In the genomic region with DNA sequence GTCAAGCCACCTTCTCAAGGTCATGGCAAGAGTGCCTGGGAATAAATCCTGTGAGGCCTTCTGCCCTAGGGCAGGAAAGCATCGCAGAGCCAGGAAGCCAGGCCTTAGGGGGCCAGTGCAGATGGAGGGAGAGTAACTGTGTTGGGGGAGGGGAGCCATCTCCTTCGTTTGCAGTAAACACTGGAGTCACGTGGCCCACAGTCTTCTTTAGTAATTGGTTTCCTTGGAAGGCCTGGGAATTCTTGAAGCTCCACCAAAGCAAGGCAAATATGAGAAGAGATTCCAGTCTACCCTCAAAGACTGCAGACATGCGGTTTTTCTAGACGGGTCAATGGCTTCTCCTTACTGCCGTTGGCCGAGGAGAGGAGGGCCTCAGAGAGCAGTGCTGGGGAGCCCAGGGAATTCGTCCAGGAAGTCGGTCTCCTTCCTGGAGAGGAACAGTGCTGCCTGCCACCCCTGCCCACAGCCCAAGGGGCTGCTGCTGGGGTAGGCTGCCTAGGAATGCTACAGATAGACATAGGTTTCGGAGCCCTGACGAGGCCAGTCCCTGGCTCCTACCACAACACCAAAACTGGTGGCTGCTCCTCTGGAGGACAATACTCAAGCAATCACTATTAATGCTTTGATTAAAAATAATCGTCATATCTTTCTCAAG, we compare ENCODE assay signal across 10 cellular contexts. TPM values are rescaled to one million over a fixed set of nuclear protein-coding genes. Genes with fewer than 3 reads are reported as not detected.
DNase-seq lines count a peak whose midpoint lies in the region; ATAC-seq and TF ChIP-seq lines count a peak whose summit lies in the region.
"Had no signal": no experiment of that assay in that cellular context is flagged by ENCODE, and none has a peak within 500 bp of the region (broad histone marks: within the 10 kb centered on the region; RNA-seq: fewer than 3 reads in every experiment).

No MANE protein-coding gene starts in this region.

- DNase-seq in T-helper 2 cell treated with Interferon-gamma antibody and Interleukin-4, amounts not matched to agents 5 μg/mL and 100 μg/mL, for 36 hours (ENCODE audit: low spot score) = no peak
- DNase-seq in T-helper 2 cell = no peak
- no peak for DNase-seq in activated T-helper 2 cell treated with anti-CD3 and anti-CD28 coated beads, Interferon-gamma antibody, Interleukin-2, Interleukin-4, amounts not matched to agents 10 μg/mL and 5 μg/mL and 100 μg/mL, durations not matched to agents 14 hours and 24 hours and 36 hours (ENCODE audit: low spot score)
- peak; percentile 30 for DNase-seq in iPS DF 4.7 (ENCODE audit: extremely low read depth, low spot score)
- no peak for DNase-seq in spleen
- no peak for DNase-seq in DMS153 (lab: John Stamatoyannopoulos, UW)
- no peak for DNase-seq in D341Med (ENCODE audit: low spot score)
- DNase-seq: SHP77 had no signal

- H3K4me1 Mint-ChIP-seq in T-helper 2 cell treated with Interferon-gamma antibody and Interleukin-4, amounts not matched to agents 5 μg/mL and 100 μg/mL, for 36 hours (ENCODE audit: low read depth) = peaks cover 61% of the 10 kb centered on the region
- H3K4me1 Mint-ChIP-seq in activated T-helper 2 cell treated with anti-CD3 and anti-CD28 coated beads, Interferon-gamma antibody, Interleukin-2, Interleukin-4, amounts not matched to agents 10 μg/mL and 5 μg/mL and 100 μg/mL, durations not matched to agents 14 hours and 24 hours and 36 hours (ENCODE audit: low read depth) = peaks cover 64% of the 10 kb centered on the region

- TF ChIP-seq CTCF in spleen (IDR thresholded peaks at IDR 0.05 in 8 of 11, conservative IDR thresholded peaks at IDR 0.05 in 3 of 11) = no peak

- peaks cover 0 to 48% (median 23%) of the 10 kb centered on the region in 6 donors for H3K36me3 ChIP-seq in spleen

- H3K27ac Mint-ChIP-seq in T-helper 2 cell treated with Interferon-gamma antibody and Interleukin-4, amounts not matched to agents 5 μg/mL and 100 μg/mL, for 36 hours = peak overlapping the region; percentile 94
- H3K27ac Mint-ChIP-seq in activated T-helper 2 cell treated with anti-CD3 and anti-CD28 coated beads, Interferon-gamma antibody, Interleukin-2, Interleukin-4, amounts not matched to agents 10 μg/mL and 5 μg/mL and 100 μg/mL, durations not matched to agents 14 hours and 24 hours and 36 hours = peak overlapping the region; percentile 55

- no peaks in the 10 kb centered on the region for H3K27me3 ChIP-seq in spleen (replicated peaks in 1 of 7)

- no peak overlapping the region for H3K4me3 Mint-ChIP-seq in T-helper 2 cell treated with Interferon-gamma antibody and Interleukin-4, amounts not matched to agents 5 μg/mL and 100 μg/mL, for 36 hours
- no peak overlapping the region for H3K4me3 Mint-ChIP-seq in activated T-helper 2 cell treated with anti-CD3 and anti-CD28 coated beads, Interferon-gamma antibody, Interleukin-2, Interleukin-4, amounts not matched to agents 10 μg/mL and 5 μg/mL and 100 μg/mL, durations not matched to agents 14 hours and 24 hours and 36 hours (ENCODE audit: low read depth)

- ATAC-seq in HG02981 (IDR thresholded peaks at IDR 0.05; ENCODE audit: unreplicated experiment) = no peak

- TF ChIP-seq POLR2A in spleen (IDR thresholded peaks at IDR 0.05) = no peak

- no peaks in the 10 kb centered on the region for H3K9me3 ChIP-seq in spleen
- H3K9me3 ChIP-seq: thoracic aorta had no signal

- 30 to 62% (median 39%) methylated on average over 10 to 12 of the region's 12 CpGs for WGBS in spleen, 5 donors

- peaks cover 61 to 96% (median 74%) of the 10 kb centered on the region in 6 donors for H3K4me1 ChIP-seq in spleen

- no peaks in the 10 kb centered on the region for H3K9me3 Mint-ChIP-seq in T-helper 2 cell treated with Interferon-gamma antibody and Interleukin-4, amounts not matched to agents 5 μg/mL and 100 μg/mL, for 36 hours
- no peaks in the 10 kb centered on the region for H3K9me3 Mint-ChIP-seq in activated T-helper 2 cell treated with anti-CD3 and anti-CD28 coated beads, Interferon-gamma antibody, Interleukin-2, Interleukin-4, amounts not matched to agents 10 μg/mL and 5 μg/mL and 100 μg/mL, durations not matched to agents 14 hours and 24 hours and 36 hours

- no peak overlapping the region for H3K4me3 ChIP-seq in spleen
- H3K4me3 ChIP-seq: thoracic aorta had no signal

- peak overlapping the region in 7 of 8 donors; percentile 29 to 86 (median 65) for H3K27ac ChIP-seq in spleen
- H3K27ac ChIP-seq: thoracic aorta had no signal

- intact Hi-C loops in activated T-helper 2 cell treated with anti-CD3 and anti-CD28 coated beads, Interferon-gamma antibody, Interleukin-2, Interleukin-4, amounts not matched to agents 10 μg/mL and 5 μg/mL and 100 μg/mL, durations not matched to agents 14 hours and 24 hours and 36 hours (cut with micrococcal nuclease) = loop anchor here (2.0 kb wide), 1 partner anchor 41 kb away; no protein-coding TSS in a partner anchor
- intact Hi-C loops in spleen (cut with DNase I; ENCODE audit: low total_unique reads) = no loop called here

- peaks cover 39% of the 10 kb centered on the region for H3K36me3 Mint-ChIP-seq in T-helper 2 cell treated with Interferon-gamma antibody and Interleukin-4, amounts not matched to agents 5 μg/mL and 100 μg/mL, for 36 hours (ENCODE audit: low read depth)
- peaks cover 53% of the 10 kb centered on the region for H3K36me3 Mint-ChIP-seq in activated T-helper 2 cell treated with anti-CD3 and anti-CD28 coated beads, Interferon-gamma antibody, Interleukin-2, Interleukin-4, amounts not matched to agents 10 μg/mL and 5 μg/mL and 100 μg/mL, durations not matched to agents 14 hours and 24 hours and 36 hours (ENCODE audit: low read depth)

- no peaks in the 10 kb centered on the region for H3K27me3 Mint-ChIP-seq in T-helper 2 cell treated with Interferon-gamma antibody and Interleukin-4, amounts not matched to agents 5 μg/mL and 100 μg/mL, for 36 hours (ENCODE audit: low read depth)
- H3K27me3 Mint-ChIP-seq in activated T-helper 2 cell treated with anti-CD3 and anti-CD28 coated beads, Interferon-gamma antibody, Interleukin-2, Interleukin-4, amounts not matched to agents 10 μg/mL and 5 μg/mL and 100 μg/mL, durations not matched to agents 14 hours and 24 hours and 36 hours (ENCODE audit: low read depth) = no peaks in the 10 kb centered on the region

RNA-seq across cellular contexts. Expression of a gene that starts 30.6 kb away (rescaled TPM):
- 259 and 265 TPM in 2 replicates for total RNA-seq in activated T-helper 2 cell treated with anti-CD3 and anti-CD28 coated beads, Interferon-gamma antibody, Interleukin-2, Interleukin-4, amounts not matched to agents 10 μg/mL and 5 μg/mL and 100 μg/mL, durations not matched to agents 14 hours and 24 hours and 36 hours
- 100 to 1,000 TPM in 4 of 7 donors, 10 to 100 TPM in 3; 68.4 to 163 (median 129) TPM for total RNA-seq in spleen
- 100 to 1,000 TPM in 1 of 3 donors, 10 to 100 TPM in 2; 58.6 to 110 (median 91.1) TPM for polyA plus RNA-seq in spleen
